1 cellular context compared by ENCODE assay signal in genomic region chr14:31864937-31865855, GRCh38.
TF ChIP-seq lines count a peak whose summit lies in the region.

No MANE protein-coding gene starts in this region.

TF ChIP-seq in HepG2, 621 proteins besides CTCF, POLR2A, EP300 and RAD21 (continued from another document):
- 0 out of 2 replicates have a peak, but pooled peaks have one; percentile 20 for TF ChIP-seq ZNF646 (CRISPR knock-in tag; IDR thresholded peaks at IDR 0.05)
- TF ChIP-seq ZNF446 (CRISPR knock-in tag; IDR thresholded peaks at IDR 0.05): peak; percentile 64; the same call in 1 of the 2 replicates
- TF ChIP-seq, protein P1, sequence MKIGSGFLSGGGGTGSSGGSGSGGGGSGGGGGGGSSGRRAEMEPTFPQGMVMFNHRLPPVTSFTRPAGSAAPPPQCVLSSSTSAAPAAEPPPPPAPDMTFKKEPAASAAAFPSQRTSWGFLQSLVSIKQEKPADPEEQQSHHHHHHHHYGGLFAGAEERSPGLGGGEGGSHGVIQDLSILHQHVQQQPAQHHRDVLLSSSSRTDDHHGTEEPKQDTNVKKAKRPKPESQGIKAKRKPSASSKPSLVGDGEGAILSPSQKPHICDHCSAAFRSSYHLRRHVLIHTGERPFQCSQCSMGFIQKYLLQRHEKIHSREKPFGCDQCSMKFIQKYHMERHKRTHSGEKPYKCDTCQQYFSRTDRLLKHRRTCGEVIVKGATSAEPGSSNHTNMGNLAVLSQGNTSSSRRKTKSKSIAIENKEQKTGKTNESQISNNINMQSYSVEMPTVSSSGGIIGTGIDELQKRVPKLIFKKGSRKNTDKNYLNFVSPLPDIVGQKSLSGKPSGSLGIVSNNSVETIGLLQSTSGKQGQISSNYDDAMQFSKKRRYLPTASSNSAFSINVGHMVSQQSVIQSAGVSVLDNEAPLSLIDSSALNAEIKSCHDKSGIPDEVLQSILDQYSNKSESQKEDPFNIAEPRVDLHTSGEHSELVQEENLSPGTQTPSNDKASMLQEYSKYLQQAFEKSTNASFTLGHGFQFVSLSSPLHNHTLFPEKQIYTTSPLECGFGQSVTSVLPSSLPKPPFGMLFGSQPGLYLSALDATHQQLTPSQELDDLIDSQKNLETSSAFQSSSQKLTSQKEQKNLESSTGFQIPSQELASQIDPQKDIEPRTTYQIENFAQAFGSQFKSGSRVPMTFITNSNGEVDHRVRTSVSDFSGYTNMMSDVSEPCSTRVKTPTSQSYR (CRISPR knock-in tag; IDR thresholded peaks at IDR 0.05; ENCODE audit: borderline replicate concordance): 0 out of 2 replicates have a peak, but pooled peaks have one; percentile 26
- peak; percentile 13 for TF ChIP-seq YY1 (IDR thresholded peaks at IDR 0.05; ENCODE audit: insufficient read depth, insufficient replicate concordance, low read depth, low read length)
